35 cellular contexts compared by ENCODE assay signal in the genomic region with DNA sequence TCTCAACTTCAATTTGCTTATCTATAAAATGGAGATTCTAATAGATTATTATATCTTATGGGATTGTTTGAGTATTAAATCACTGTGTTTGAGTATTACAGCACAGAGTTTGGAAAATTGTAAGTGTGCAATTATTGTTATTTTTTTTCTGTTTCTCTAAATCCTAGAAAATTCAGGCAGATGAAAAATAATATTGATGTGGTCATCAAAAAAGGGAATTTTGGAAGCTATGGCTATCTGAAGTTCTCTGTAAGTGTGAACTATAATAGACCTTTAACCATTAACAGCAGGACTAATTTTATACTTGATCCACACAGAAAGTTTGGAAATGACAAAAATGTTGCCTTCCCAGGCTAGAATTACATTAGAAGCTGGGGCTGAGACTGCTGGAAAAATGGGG.
"Had no signal": no experiment of that assay in that cellular context is flagged by ENCODE, and none has a peak within 500 bp of the region (broad histone marks: within the 10 kb centered on the region; RNA-seq: fewer than 3 reads in every experiment).

No MANE protein-coding gene starts in this region.

- H3K27me3 ChIP-seq: MG63 had no signal

- H3K36me3 ChIP-seq: MG63 had no signal

- H3K4me3 ChIP-seq: MG63 had no signal

- H3K9me3 ChIP-seq: MG63 had no signal

- DNase-seq: MG63, MM.1S, MV-4-11, NCI-H1048, NCI-H1092, NCI-H1092 treated with DMSO at 0.1 percent for 48 hours, NCI-H1105, NCI-H1105 treated with DMSO at 0.1 percent for 48 hours, NCI-H1417, NCI-H1436, NCI-H1436 treated with DMSO at 0.1 percent for 48 hours, NCI-H146, NCI-H1694, NCI-H1694 treated with DMSO at 0.1 percent for 48 hours, NCI-H187, NCI-H187 treated with DMSO at 0.1 percent for 48 hours, NCI-H1930, NCI-H2029, NCI-H2029 treated with DMSO at 0.1 percent for 48 hours, NCI-H2081, NCI-H2081 treated with DMSO at 0.1 percent for 48 hours, NCI-H2107, NCI-H2171, NCI-H2171 treated with DMSO at 0.1 percent for 48 hours, NCI-H2227 treated with DMSO at 0.1 percent for 48 hours, NCI-H226, NCI-H345, NCI-H446, NCI-H446 treated with DMSO at 0.1 percent for 48 hours, NCI-H510A, NCI-H510A treated with DMSO at 0.1 percent for 48 hours, NCI-H524, NCI-H524 treated with DMSO at 0.1 percent for 48 hours, NCI-H526, NCI-H526 treated with DMSO at 0.1 percent for 48 hours had no signal
